Comparison of ENCODE assay signal across 1 cellular context in genomic region chr9:127455299-127455992, GRCh38.
TF ChIP-seq lines count a peak whose summit lies in the region.

No MANE protein-coding gene starts in this region.

TF ChIP-seq in K562, 482 proteins besides CTCF, POLR2A, EP300 and RAD21:
- TF ChIP-seq ERF (CRISPR knock-in tag; IDR thresholded peaks at IDR 0.05): no peak
- peak; percentile 90 for TF ChIP-seq GABPB1 (CRISPR knock-in tag; IDR thresholded peaks at IDR 0.05)
- TF ChIP-seq HCFC1 (IDR thresholded peaks at IDR 0.05; ENCODE audit: low read depth, low read length): peak; percentile 54; the same call in 1 of the 2 replicates
- no peak for TF ChIP-seq HDAC1 (IDR thresholded peaks at IDR 0.05)
- TF ChIP-seq TRIM24 (IDR thresholded peaks at IDR 0.05): peak in 1 of 2 experiments; percentile 47; a peak in 1 of 4 replicates
- TF ChIP-seq NCOA1 (IDR thresholded peaks at IDR 0.05; ENCODE audit: low read depth): peak; percentile 72
- TF ChIP-seq GABPA (tag; conservative IDR thresholded peaks at IDR 0.05; ENCODE audit: low read depth): peak; percentile 84
- TF ChIP-seq FOXK2 (conservative IDR thresholded peaks at IDR 0.05 in 1 of 2, IDR thresholded peaks at IDR 0.05 in 1 of 2; ENCODE audit: low read depth in 2 of 2): peak; percentile 19 to 56; a peak in 2 of 4 replicates
- TF ChIP-seq BHLHE40 (IDR thresholded peaks at IDR 0.05; ENCODE audit: low read length): peak; percentile 81
- 0 out of 2 replicates have a peak, but pooled peaks have one; percentile 16 for TF ChIP-seq CTBP1 (IDR thresholded peaks at IDR 0.05; ENCODE audit: borderline replicate concordance)
- peak; percentile 71 for TF ChIP-seq CEBPG (CRISPR knock-in tag; IDR thresholded peaks at IDR 0.05)
- no peak for TF ChIP-seq CEBPG (tag; conservative IDR thresholded peaks at IDR 0.05 in 1 of 2, IDR thresholded peaks at IDR 0.05 in 1 of 2)
- no peak for TF ChIP-seq ELF2 (CRISPR knock-in tag; IDR thresholded peaks at IDR 0.05)
- TF ChIP-seq POLR2B (IDR thresholded peaks at IDR 0.05; ENCODE audit: low read depth, partially characterized antibody): no peak
- TF ChIP-seq GATA2 (CRISPR knock-in tag; IDR thresholded peaks at IDR 0.05): peak; percentile 47
- TF ChIP-seq CEBPB (tag; IDR thresholded peaks at IDR 0.05): peak; percentile 65
- TF ChIP-seq POLR2G (IDR thresholded peaks at IDR 0.05; ENCODE audit: low read depth, low read length): no peak
- TF ChIP-seq PRDM10 (IDR thresholded peaks at IDR 0.05; ENCODE audit: partially characterized antibody): peak; percentile 29
- no peak for TF ChIP-seq ZNF444 (CRISPR knock-in tag; IDR thresholded peaks at IDR 0.05)
- TF ChIP-seq NFIC (IDR thresholded peaks at IDR 0.05): no peak
- TF ChIP-seq TAL1 (IDR thresholded peaks at IDR 0.05): 0 out of 2 replicates have a peak, but pooled peaks have one; percentile 20
- TF ChIP-seq, protein P1, sequence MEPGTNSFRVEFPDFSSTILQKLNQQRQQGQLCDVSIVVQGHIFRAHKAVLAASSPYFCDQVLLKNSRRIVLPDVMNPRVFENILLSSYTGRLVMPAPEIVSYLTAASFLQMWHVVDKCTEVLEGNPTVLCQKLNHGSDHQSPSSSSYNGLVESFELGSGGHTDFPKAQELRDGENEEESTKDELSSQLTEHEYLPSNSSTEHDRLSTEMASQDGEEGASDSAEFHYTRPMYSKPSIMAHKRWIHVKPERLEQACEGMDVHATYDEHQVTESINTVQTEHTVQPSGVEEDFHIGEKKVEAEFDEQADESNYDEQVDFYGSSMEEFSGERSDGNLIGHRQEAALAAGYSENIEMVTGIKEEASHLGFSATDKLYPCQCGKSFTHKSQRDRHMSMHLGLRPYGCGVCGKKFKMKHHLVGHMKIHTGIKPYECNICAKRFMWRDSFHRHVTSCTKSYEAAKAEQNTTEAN (CRISPR knock-in tag; IDR thresholded peaks at IDR 0.05): no peak
- TF ChIP-seq, protein P2, sequence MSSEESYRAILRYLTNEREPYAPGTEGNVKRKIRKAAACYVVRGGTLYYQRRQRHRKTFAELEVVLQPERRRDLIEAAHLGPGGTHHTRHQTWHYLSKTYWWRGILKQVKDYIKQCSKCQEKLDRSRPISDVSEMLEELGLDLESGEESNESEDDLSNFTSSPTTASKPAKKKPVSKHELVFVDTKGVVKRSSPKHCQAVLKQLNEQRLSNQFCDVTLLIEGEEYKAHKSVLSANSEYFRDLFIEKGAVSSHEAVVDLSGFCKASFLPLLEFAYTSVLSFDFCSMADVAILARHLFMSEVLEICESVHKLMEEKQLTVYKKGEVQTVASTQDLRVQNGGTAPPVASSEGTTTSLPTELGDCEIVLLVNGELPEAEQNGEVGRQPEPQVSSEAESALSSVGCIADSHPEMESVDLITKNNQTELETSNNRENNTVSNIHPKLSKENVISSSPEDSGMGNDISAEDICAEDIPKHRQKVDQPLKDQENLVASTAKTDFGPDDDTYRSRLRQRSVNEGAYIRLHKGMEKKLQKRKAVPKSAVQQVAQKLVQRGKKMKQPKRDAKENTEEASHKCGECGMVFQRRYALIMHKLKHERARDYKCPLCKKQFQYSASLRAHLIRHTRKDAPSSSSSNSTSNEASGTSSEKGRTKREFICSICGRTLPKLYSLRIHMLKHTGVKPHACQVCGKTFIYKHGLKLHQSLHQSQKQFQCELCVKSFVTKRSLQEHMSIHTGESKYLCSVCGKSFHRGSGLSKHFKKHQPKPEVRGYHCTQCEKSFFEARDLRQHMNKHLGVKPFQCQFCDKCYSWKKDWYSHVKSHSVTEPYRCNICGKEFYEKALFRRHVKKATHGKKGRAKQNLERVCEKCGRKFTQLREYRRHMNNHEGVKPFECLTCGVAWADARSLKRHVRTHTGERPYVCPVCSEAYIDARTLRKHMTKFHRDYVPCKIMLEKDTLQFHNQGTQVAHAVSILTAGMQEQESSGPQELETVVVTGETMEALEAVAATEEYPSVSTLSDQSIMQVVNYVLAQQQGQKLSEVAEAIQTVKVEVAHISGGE (CRISPR knock-in tag; IDR thresholded peaks at IDR 0.05): peak in 2 of 3 experiments; percentile 88 to 98; a peak in 4 of 6 replicates
- TF ChIP-seq ARID1B (IDR thresholded peaks at IDR 0.05): 0 out of 2 replicates have a peak, but pooled peaks have one; percentile 28
- TF ChIP-seq NCOR1 (IDR thresholded peaks at IDR 0.05): peak; percentile 36
- 0 out of 2 replicates have a peak, but pooled peaks have one; percentile 15 for TF ChIP-seq DIDO1 (tag; IDR thresholded peaks at IDR 0.05; ENCODE audit: low read depth)
- peak; percentile 85 for TF ChIP-seq PHF20 (IDR thresholded peaks at IDR 0.05; ENCODE audit: partially characterized antibody)
- TF ChIP-seq, protein P3, sequence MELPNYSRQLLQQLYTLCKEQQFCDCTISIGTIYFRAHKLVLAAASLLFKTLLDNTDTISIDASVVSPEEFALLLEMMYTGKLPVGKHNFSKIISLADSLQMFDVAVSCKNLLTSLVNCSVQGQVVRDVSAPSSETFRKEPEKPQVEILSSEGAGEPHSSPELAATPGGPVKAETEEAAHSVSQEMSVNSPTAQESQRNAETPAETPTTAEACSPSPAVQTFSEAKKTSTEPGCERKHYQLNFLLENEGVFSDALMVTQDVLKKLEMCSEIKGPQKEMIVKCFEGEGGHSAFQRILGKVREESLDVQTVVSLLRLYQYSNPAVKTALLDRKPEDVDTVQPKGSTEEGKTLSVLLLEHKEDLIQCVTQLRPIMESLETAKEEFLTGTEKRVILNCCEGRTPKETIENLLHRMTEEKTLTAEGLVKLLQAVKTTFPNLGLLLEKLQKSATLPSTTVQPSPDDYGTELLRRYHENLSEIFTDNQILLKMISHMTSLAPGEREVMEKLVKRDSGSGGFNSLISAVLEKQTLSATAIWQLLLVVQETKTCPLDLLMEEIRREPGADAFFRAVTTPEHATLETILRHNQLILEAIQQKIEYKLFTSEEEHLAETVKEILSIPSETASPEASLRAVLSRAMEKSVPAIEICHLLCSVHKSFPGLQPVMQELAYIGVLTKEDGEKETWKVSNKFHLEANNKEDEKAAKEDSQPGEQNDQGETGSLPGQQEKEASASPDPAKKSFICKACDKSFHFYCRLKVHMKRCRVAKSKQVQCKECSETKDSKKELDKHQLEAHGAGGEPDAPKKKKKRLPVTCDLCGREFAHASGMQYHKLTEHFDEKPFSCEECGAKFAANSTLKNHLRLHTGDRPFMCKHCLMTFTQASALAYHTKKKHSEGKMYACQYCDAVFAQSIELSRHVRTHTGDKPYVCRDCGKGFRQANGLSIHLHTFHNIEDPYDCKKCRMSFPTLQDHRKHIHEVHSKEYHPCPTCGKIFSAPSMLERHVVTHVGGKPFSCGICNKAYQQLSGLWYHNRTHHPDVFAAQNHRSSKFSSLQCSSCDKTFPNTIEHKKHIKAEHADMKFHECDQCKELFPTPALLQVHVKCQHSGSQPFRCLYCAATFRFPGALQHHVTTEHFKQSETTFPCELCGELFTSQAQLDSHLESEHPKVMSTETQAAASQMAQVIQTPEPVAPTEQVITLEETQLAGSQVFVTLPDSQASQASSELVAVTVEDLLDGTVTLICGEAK (IDR thresholded peaks at IDR 0.05): peak; percentile 86
- TF ChIP-seq, protein P3 (CRISPR knock-in tag; IDR thresholded peaks at IDR 0.05): no peak
- peak; percentile 61; the same call in 1 of the 2 replicates for TF ChIP-seq TCF3 (CRISPR knock-in tag; IDR thresholded peaks at IDR 0.05)
